ENCODE assay signal across 17 cellular contexts in genomic region chr2:13102340-13103063, GRCh38.
DNase-seq lines count a peak whose midpoint lies in the region; ATAC-seq and TF ChIP-seq lines count a peak whose summit lies in the region.
"Had no signal": no experiment of that assay in that cellular context is flagged by ENCODE, and none has a peak within 500 bp of the region (broad histone marks: within the 10 kb centered on the region; RNA-seq: fewer than 3 reads in every experiment).

No MANE protein-coding gene starts in this region.

- H3K27me3 ChIP-seq in heart left ventricle, result no peaks in the 10 kb centered on the region
- H3K27me3 ChIP-seq in right cardiac atrium (ENCODE audit: control insufficient read depth, insufficient read depth), result no peaks in the 10 kb centered on the region
- H3K27me3 ChIP-seq in testis, result no peaks in the 10 kb centered on the region
- H3K27me3 ChIP-seq in uterus, result no peaks in the 10 kb centered on the region
- H3K27me3 ChIP-seq: BE2C had no signal

- H3K36me3 ChIP-seq in heart left ventricle (no peaks in the 10 kb centered on the region), testis (ENCODE audit: low read depth, missing control alignments) (no peaks in the 10 kb centered on the region), uterus (peaks cover 0 to 4% of the 10 kb centered on the region in 2 donors)
- H3K36me3 ChIP-seq: BE2C had no signal

- H3K9me3 ChIP-seq in heart left ventricle, result no peaks in the 10 kb centered on the region
- no peaks in the 10 kb centered on the region for H3K9me3 ChIP-seq in right cardiac atrium (ENCODE audit: control insufficient read depth, low read length)
- H3K9me3 ChIP-seq in testis, result no peaks in the 10 kb centered on the region
- no peaks in the 10 kb centered on the region for H3K9me3 ChIP-seq in uterus
- H3K9me3 ChIP-seq: BE2C had no signal

- TF ChIP-seq CTCF in heart left ventricle (IDR thresholded peaks at IDR 0.05) (no peak), testis (IDR thresholded peaks at IDR 0.05) (no peak), uterus (IDR thresholded peaks at IDR 0.05) (no peak)

- ATAC-seq in heart left ventricle, result peak; percentile 85 to 98 (median 96)
- ATAC-seq in right cardiac atrium, result peak; percentile 86 to 93
- no peak for ATAC-seq in HG03039 (IDR thresholded peaks at IDR 0.05; ENCODE audit: unreplicated experiment)
- ATAC-seq: A549, HepG2 had no signal

- peak overlapping the region in 7 of 12 donors; percentile 0 to 81 (median 42) for H3K27ac ChIP-seq in heart left ventricle
- H3K27ac ChIP-seq in right cardiac atrium (ENCODE audit: low read length), result peak overlapping the region; percentile 67
- peak overlapping the region; percentile 8 to 43 for H3K27ac ChIP-seq in testis
- no peak overlapping the region for H3K27ac ChIP-seq in uterus
- H3K27ac ChIP-seq: A549, C4-2B had no signal

- intact Hi-C loops in heart left ventricle (cut with DNase I) (no loop called here), right cardiac atrium (cut with DNase I) (no loop called here), testis (cut with DNase I; ENCODE audit: low total_unique reads) (no loop called here), uterus (cut with DNase I; ENCODE audit: low total_unique reads) (no loop called here)

- peak; percentile 9 for DNase-seq in NCI-H82 treated with DMSO at 0.1 percent for 48 hours (lab: John Stamatoyannopoulos, UW; ENCODE audit: unreplicated experiment)
- peak in 1 of 5 donors; percentile 18 for DNase-seq in heart left ventricle
- no peak for DNase-seq in right cardiac atrium
- DNase-seq in testis, result peak; percentile 36
- no peak for DNase-seq in uterus
- DNase-seq in activated CD8-positive, alpha-beta memory T cell treated with anti-CD3 and anti-CD28 coated beads for 24 hours, result no peak
- DNase-seq: BE2C; CD4-positive, alpha-beta memory T cell; DMS153; DMS79 treated with DMSO at 0.1 percent for 48 hours; EL; GOT3; H9 had no signal

- H3K4me1 ChIP-seq in heart left ventricle, result peaks cover 0 to 15% (median 0%) of the 10 kb centered on the region in 12 donors
- H3K4me1 ChIP-seq in right cardiac atrium (ENCODE audit: control insufficient read depth, insufficient read depth, low read length), result peaks cover 4% of the 10 kb centered on the region
- H3K4me1 ChIP-seq in testis, result peaks cover 16% of the 10 kb centered on the region
- H3K4me1 ChIP-seq in uterus, result no peaks in the 10 kb centered on the region
- H3K4me1 ChIP-seq: A549, BE2C had no signal

- no peak overlapping the region for H3K4me3 ChIP-seq in heart left ventricle
- no peak overlapping the region for H3K4me3 ChIP-seq in right cardiac atrium (ENCODE audit: low read length)
- no peak overlapping the region for H3K4me3 ChIP-seq in testis
- no peak overlapping the region for H3K4me3 ChIP-seq in uterus
- H3K4me3 ChIP-seq: A549 had no signal

- no peak for TF ChIP-seq POLR2A in heart left ventricle (IDR thresholded peaks at IDR 0.05)
- TF ChIP-seq POLR2A in testis (IDR thresholded peaks at IDR 0.05), result no peak
- no peak for TF ChIP-seq POLR2A in uterus (IDR thresholded peaks at IDR 0.05)

- WGBS in heart left ventricle, 4 donors, result 18 to 42% (median 34%) methylated on average over 4 to 6 of the region's 6 CpGs
- WGBS in right cardiac atrium, result 33% methylated on average over 6 of the region's 6 CpGs
- 37% methylated on average over 6 of the region's 6 CpGs for WGBS in testis, 2 donors

Comparison
In these comparisons a context has a peak if more than half of its experiments do, and no peak if none do; other contexts are left out.
1. DNase-seq: peak in NCI-H82 treated with DMSO at 0.1 percent for 48 hours (single experiment) and testis (single experiment); none in right cardiac atrium (0 of 3), uterus (0 of 2) and activated CD8-positive, alpha-beta memory T cell treated with anti-CD3 and anti-CD28 coated beads for 24 hours (single experiment).
2. H3K27ac ChIP-seq: peak in heart left ventricle (7 of 12), right cardiac atrium (single experiment) and testis (2 of 2); none in uterus (0 of 2).